ENCODE assay signal across 27 cellular contexts in the genomic region with DNA sequence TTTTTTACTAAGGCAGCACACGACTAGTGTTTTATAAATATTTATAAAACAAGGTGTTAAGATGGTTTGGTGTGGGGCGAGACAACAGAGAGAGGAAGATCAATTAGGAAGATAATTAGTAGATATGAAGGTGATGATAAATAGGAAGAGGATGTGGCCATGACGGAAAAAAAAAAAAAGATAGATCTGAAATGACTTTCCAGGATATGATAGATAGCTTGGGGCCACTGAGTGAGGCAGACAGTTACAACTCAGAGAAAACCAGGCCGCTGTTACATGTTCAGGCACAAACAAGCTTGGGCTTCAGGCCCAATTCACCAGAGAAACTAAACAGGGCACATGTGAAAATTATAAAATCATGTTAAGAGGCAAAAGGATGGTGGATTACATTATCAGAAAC. TPM values are rescaled to one million over a fixed set of nuclear protein-coding genes. Genes with fewer than 3 reads are reported as not detected.
DNase-seq lines count a peak whose midpoint lies in the region; ATAC-seq and TF ChIP-seq lines count a peak whose summit lies in the region.
"Had no signal": no experiment of that assay in that cellular context is flagged by ENCODE, and none has a peak within 500 bp of the region (broad histone marks: within the 10 kb centered on the region; RNA-seq: fewer than 3 reads in every experiment).

No MANE protein-coding gene starts in this region.

- H3K4me1 ChIP-seq in mucosa of descending colon (ENCODE audit: low read depth): no peaks in the 10 kb centered on the region
- H3K4me1 ChIP-seq: A549, BE2C, left lung, upper lobe of right lung had no signal

- H3K27me3 Mint-ChIP-seq in T-cell: no peaks in the 10 kb centered on the region
- H3K27me3 Mint-ChIP-seq in activated naive CD8-positive, alpha-beta T cell treated with anti-CD3 and anti-CD28 coated beads for 36 hours: no peaks in the 10 kb centered on the region

- H3K9me3 ChIP-seq in mucosa of descending colon: no peaks in the 10 kb centered on the region
- H3K9me3 ChIP-seq: A549, BE2C, left lung, upper lobe of right lung had no signal

- CTCF ChIA-PET in T-cell (lab: Charles Lee): interaction anchor here in 1 of 2 donors (0.6 to 1.0 kb wide), 2 partner anchors 39 to 162 kb away, joined by 3 read pairs; no protein-coding TSS in a partner anchor

- intact Hi-C loops in mucosa of descending colon (cut with DNase I, micrococcal nuclease): no loop called here

- no peak for TF ChIP-seq CTCF in mucosa of descending colon (IDR thresholded peaks at IDR 0.05)

- peaks cover 2% of the 10 kb centered on the region for H3K36me3 Mint-ChIP-seq in T-cell
- H3K36me3 Mint-ChIP-seq in activated naive CD8-positive, alpha-beta T cell treated with anti-CD3 and anti-CD28 coated beads for 36 hours: peaks cover 8% of the 10 kb centered on the region

- no peaks in the 10 kb centered on the region for H3K9me3 Mint-ChIP-seq in T-cell
- peaks cover 1% of the 10 kb centered on the region for H3K9me3 Mint-ChIP-seq in activated naive CD8-positive, alpha-beta T cell treated with anti-CD3 and anti-CD28 coated beads for 36 hours

- H3K27ac Mint-ChIP-seq in T-cell: peak overlapping the region; percentile 81 to 85
- peak overlapping the region; percentile 26 for H3K27ac Mint-ChIP-seq in activated naive CD8-positive, alpha-beta T cell treated with anti-CD3 and anti-CD28 coated beads for 36 hours

- DNase-seq in activated CD4-positive, alpha-beta T cell treated with anti-CD3 and anti-CD28 coated beads for 4 hours: peak; percentile 5 to 8
- DNase-seq in activated CD4-positive, alpha-beta T cell treated with anti-CD3 and anti-CD28 coated beads, Interleukin-2, amount 50 U/mL, for 48 hours: no peak
- no peak for DNase-seq in T-cell
- DNase-seq in activated naive CD8-positive, alpha-beta T cell treated with anti-CD3 and anti-CD28 coated beads for 36 hours: no peak
- no peak for DNase-seq in mucosa of descending colon
- DNase-seq in ureter (ENCODE audit: low spot score): no peak
- DNase-seq: activated gamma-delta T cell; BE2C; foreskin fibroblast; left lung; midbrain; NCI-H1048; NCI-H187 treated with DMSO at 0.1 percent for 48 hours; NCI-H226; NCI-H82; OCI-M1; posterior cingulate gyrus; stimulated activated CD4-positive, alpha-beta T cell treated with anti-CD3 and anti-CD28 coated beads, Interleukin-15, amount 100 ng/mL, for 24 hours; substantia nigra; SW 1271; upper lobe of right lung had no signal

- peaks cover 36 to 53% (median 46%) of the 10 kb centered on the region in 3 donors for H3K4me1 Mint-ChIP-seq in T-cell
- H3K4me1 Mint-ChIP-seq in activated naive CD8-positive, alpha-beta T cell treated with anti-CD3 and anti-CD28 coated beads for 36 hours: peaks cover 20% of the 10 kb centered on the region

- H3K4me3 ChIP-seq in mucosa of descending colon: no peak overlapping the region
- H3K4me3 ChIP-seq: A549, cardiac muscle cell, left lung, upper lobe of right lung had no signal

- peak overlapping the region in 1 of 3 donors; percentile 26 for H3K4me3 Mint-ChIP-seq in T-cell
- no peak overlapping the region for H3K4me3 Mint-ChIP-seq in activated naive CD8-positive, alpha-beta T cell treated with anti-CD3 and anti-CD28 coated beads for 36 hours

- H3K36me3 ChIP-seq in mucosa of descending colon (ENCODE audit: low read depth): no peaks in the 10 kb centered on the region
- H3K36me3 ChIP-seq: BE2C, cardiac muscle cell, left lung, upper lobe of right lung had no signal

- ATAC-seq in T-cell (replicated peaks in 1 of 4) (peak; percentile 43 to 58 (median 48)), mucosa of descending colon (peak; percentile 57), HG03045 (IDR thresholded peaks at IDR 0.05; ENCODE audit: unreplicated experiment) (no peak), GM21528 (IDR thresholded peaks at IDR 0.05; ENCODE audit: low FRiP score, unreplicated experiment) (no peak)
- ATAC-seq: A549, left lung, Right ventricle myocardium inferior, sciatic nerve, upper lobe of right lung had no signal

- POLR2A ChIA-PET in T-cell (lab: Charles Lee): interaction anchor here in 1 of 2 donors (0.6 kb wide), 1 partner anchor 19 kb away, joined by 3 read pairs; no protein-coding TSS in a partner anchor

RNA-seq across cellular contexts. Expression of gene KIAA0825, which starts 43.2 kb away (rescaled TPM):
- total RNA-seq in T-cell (1 to 10 TPM; 1.4 to 4.0 (median 1.6) TPM), mucosa of descending colon (1 to 10 TPM; 2.6 to 3.6 (median 3.1) TPM), ureter (5.9 TPM)
- 1 to 10 TPM in 1 of 2 experiments, under 1 TPM in 1; 0.76 to 1.0 TPM for total RNA-seq in activated naive CD8-positive, alpha-beta T cell treated with anti-CD3 and anti-CD28 coated beads for 36 hours

RNA-seq across cellular contexts. Expression of gene SLF1, which starts 43.3 kb away (rescaled TPM):
- total RNA-seq in T-cell (10 to 100 TPM in 3 of 5 donors, 1 to 10 TPM in 2; 7.8 to 13.4 (median 11.1) TPM), mucosa of descending colon (1 to 10 TPM; 4.8 to 6.6 (median 6.2) TPM), ureter (6.1 TPM)
- total RNA-seq in activated naive CD8-positive, alpha-beta T cell treated with anti-CD3 and anti-CD28 coated beads for 36 hours: 10 to 100 TPM; 10.7 to 13.0 TPM

Comparison
In these comparisons a context has a peak if more than half of its experiments do, and no peak if none do; other contexts are left out.
1. DNase-seq: peak in activated CD4-positive, alpha-beta T cell treated with anti-CD3 and anti-CD28 coated beads for 4 hours (2 of 2); none in activated CD4-positive, alpha-beta T cell treated with anti-CD3 and anti-CD28 coated beads, Interleukin-2, amount 50 U/mL, for 48 hours (0 of 2), T-cell (0 of 34), activated naive CD8-positive, alpha-beta T cell treated with anti-CD3 and anti-CD28 coated beads for 36 hours (single experiment), mucosa of descending colon (0 of 3) and ureter (single experiment).
2. ATAC-seq: peak in T-cell (4 of 4) and mucosa of descending colon (single experiment); none in HG03045 (single experiment) and GM21528 (single experiment).